Comparison of ENCODE assay signal across 8 cellular contexts in the genomic region with DNA sequence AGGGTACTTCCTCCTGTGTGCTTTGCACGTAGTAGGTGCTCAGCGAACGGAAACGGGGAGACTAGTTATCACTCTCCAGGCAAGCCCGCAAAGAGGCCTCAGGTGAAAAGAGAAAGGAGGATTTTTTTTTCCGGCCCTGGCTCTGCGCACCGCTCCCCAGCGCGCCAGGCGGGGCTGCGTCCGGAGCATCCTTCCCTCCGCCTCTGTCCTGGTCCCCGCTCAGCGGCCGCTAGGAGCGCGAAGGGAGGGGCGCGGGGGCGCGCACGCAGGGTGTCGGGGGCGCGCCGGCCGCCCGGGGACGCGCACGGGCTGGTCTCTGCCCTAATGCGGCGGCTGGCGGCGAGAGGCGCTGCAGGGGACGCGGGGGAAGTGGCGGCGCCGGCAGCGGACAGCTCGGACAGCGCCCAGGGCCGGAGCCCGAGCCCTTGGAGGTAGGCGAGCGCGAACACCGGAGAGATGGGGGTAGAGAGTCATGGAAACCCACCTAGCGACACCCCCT. TPM values are rescaled to one million over a fixed set of nuclear protein-coding genes. Genes with fewer than 3 reads are reported as not detected.
DNase-seq lines count a peak whose midpoint lies in the region; ATAC-seq and TF ChIP-seq lines count a peak whose summit lies in the region.

No MANE protein-coding gene starts in this region.

- CTCF ChIA-PET in activated CD8-positive, alpha-beta T cell treated with anti-CD3 and anti-CD28 coated beads, Interleukin-2, amount 10 ng/mL, durations not matched to agents 7 days and 5 days (lab: Charles Lee): interaction anchor here (0.9 to 2.1 kb wide), 3 partner anchors 21 to 263 kb away, joined by 3 to 6 read pairs (median 4); no protein-coding TSS in a partner anchor

- H3K27me3 Mint-ChIP-seq in activated CD8-positive, alpha-beta T cell treated with anti-CD3 and anti-CD28 coated beads, Interleukin-2, amount 10 ng/mL, durations not matched to agents 7 days and 5 days (ENCODE audit: low read depth): peaks cover 52% of the 10 kb centered on the region
- H3K27me3 Mint-ChIP-seq in CD14-positive monocyte (ENCODE audit: low read depth in 3 of 3): peaks cover 43 to 60% (median 59%) of the 10 kb centered on the region in 3 donors

- H3K4me1 Mint-ChIP-seq in activated CD8-positive, alpha-beta T cell treated with anti-CD3 and anti-CD28 coated beads, Interleukin-2, amount 10 ng/mL, durations not matched to agents 7 days and 5 days (ENCODE audit: low read depth): peaks cover 5% of the 10 kb centered on the region
- peaks cover 2% of the 10 kb centered on the region for H3K4me1 Mint-ChIP-seq in CD14-positive monocyte

- TF ChIP-seq EP300 in stomach (IDR thresholded peaks at IDR 0.05): no peak

- 1 to 5% (median 2%) methylated on average over 28 to 53 of the region's 53 CpGs for WGBS in stomach, 5 donors

- no peaks in the 10 kb centered on the region for H3K36me3 Mint-ChIP-seq in activated CD8-positive, alpha-beta T cell treated with anti-CD3 and anti-CD28 coated beads, Interleukin-2, amount 10 ng/mL, durations not matched to agents 7 days and 5 days (ENCODE audit: low read depth)
- H3K36me3 Mint-ChIP-seq in CD14-positive monocyte: no peaks in the 10 kb centered on the region

- H3K4me3 ChIP-seq in muscle layer of colon (ENCODE audit: low read depth in 1 of 2, low read length in 2 of 2) (peak overlapping the region; percentile 55 to 62), stomach (peak overlapping the region; percentile 47 to 55 (median 50))

- intact Hi-C loops in stomach (cut with DNase I; ENCODE audit: low total_unique reads): no loop called here
- intact Hi-C loops in CD14-positive monocyte (cut with micrococcal nuclease): no loop called here

- no peak overlapping the region for H3K9ac ChIP-seq in muscle layer of colon (ENCODE audit: low read length)

- peak; percentile 98 for DNase-seq in DMS53 (lab: John Stamatoyannopoulos, UW)
- peak; percentile 86 for DNase-seq in NCI-H146 (lab: John Stamatoyannopoulos, UW)
- DNase-seq in activated CD8-positive, alpha-beta T cell treated with anti-CD3 and anti-CD28 coated beads, Interleukin-2, amount 10 ng/mL, durations not matched to agents 7 days and 5 days: peak; percentile 44
- DNase-seq in fibroblast of gingiva (ENCODE audit: low read depth): peak; percentile 51
- peak; percentile 48 for DNase-seq in stomach
- DNase-seq in CD14-positive monocyte (ENCODE audit: low spot score): no peak

- POLR2A ChIA-PET in activated CD8-positive, alpha-beta T cell treated with anti-CD3 and anti-CD28 coated beads, Interleukin-2, amount 10 ng/mL, durations not matched to agents 7 days and 5 days (lab: Charles Lee): no interaction called here

- H3K4me1 ChIP-seq in muscle layer of colon (ENCODE audit: insufficient read depth, low read length) (peaks cover 27% of the 10 kb centered on the region), stomach (peaks cover 8 to 26% (median 15%) of the 10 kb centered on the region in 4 donors)

- H3K9me3 ChIP-seq in muscle layer of colon (ENCODE audit: low read length) (no peaks in the 10 kb centered on the region), stomach (no peaks in the 10 kb centered on the region)

- H3K4me3 Mint-ChIP-seq in activated CD8-positive, alpha-beta T cell treated with anti-CD3 and anti-CD28 coated beads, Interleukin-2, amount 10 ng/mL, durations not matched to agents 7 days and 5 days: no peak overlapping the region
- peak overlapping the region in 1 of 2 donors; percentile 77 for H3K4me3 Mint-ChIP-seq in CD14-positive monocyte

- H3K27ac Mint-ChIP-seq in activated CD8-positive, alpha-beta T cell treated with anti-CD3 and anti-CD28 coated beads, Interleukin-2, amount 10 ng/mL, durations not matched to agents 7 days and 5 days: no peak overlapping the region
- H3K27ac Mint-ChIP-seq in CD14-positive monocyte: no peak overlapping the region

- TF ChIP-seq POLR2A in stomach (IDR thresholded peaks at IDR 0.05): no peak

- H3K36me3 ChIP-seq in muscle layer of colon (ENCODE audit: insufficient read depth, low read length) (no peaks in the 10 kb centered on the region), stomach (no peaks in the 10 kb centered on the region)

- TF ChIP-seq CTCF in stomach (IDR thresholded peaks at IDR 0.05) (peak in 1 of 7 experiments; percentile 8), CD14-positive monocyte (IDR thresholded peaks at IDR 0.05) (no peak)

- H3K27me3 ChIP-seq in muscle layer of colon (ENCODE audit: control insufficient read depth in 1 of 2, insufficient read depth in 2 of 2, low read length in 2 of 2) (no peaks in the 10 kb centered on the region), stomach (peaks cover 0 to 67% (median 23%) of the 10 kb centered on the region in 3 donors)

- no peaks in the 10 kb centered on the region for H3K9me3 Mint-ChIP-seq in activated CD8-positive, alpha-beta T cell treated with anti-CD3 and anti-CD28 coated beads, Interleukin-2, amount 10 ng/mL, durations not matched to agents 7 days and 5 days (ENCODE audit: insufficient read depth)
- H3K9me3 Mint-ChIP-seq in CD14-positive monocyte: peaks cover 0 to 5% (median 0%) of the 10 kb centered on the region in 7 donors

- ATAC-seq in activated CD8-positive, alpha-beta T cell treated with anti-CD3 and anti-CD28 coated beads, Interleukin-2, amount 10 ng/mL, durations not matched to agents 7 days and 5 days: peak; percentile 72
- no peak for ATAC-seq in GM18502 (IDR thresholded peaks at IDR 0.05; ENCODE audit: poor library complexity, unreplicated experiment)

- H3K27ac ChIP-seq in muscle layer of colon (ENCODE audit: low read depth, low read length): peak overlapping the region; percentile 53
- H3K27ac ChIP-seq in stomach: peak overlapping the region in 4 of 5 donors; percentile 22 to 85 (median 52)

RNA-seq across cellular contexts. Expression of a gene that starts 42.3 kb away (rescaled TPM):
- under 1 TPM in 1 of 2 experiments, not detected in 1; 0.32 TPM for total RNA-seq in activated CD8-positive, alpha-beta T cell treated with anti-CD3 and anti-CD28 coated beads, Interleukin-2, amount 10 ng/mL, durations not matched to agents 7 days and 5 days
- total RNA-seq in stomach: 10 to 100 TPM; 12.5 to 54.2 (median 22.3) TPM
- polyA plus RNA-seq in stomach (1 to 10 TPM; 1.1 to 4.7 (median 2.3) TPM), CD14-positive monocyte (not detected)

Comparison
In these comparisons a context has a peak if more than half of its experiments do, and no peak if none do; other contexts are left out.
1. RNA of a gene that starts 42.3 kb away (total RNA-seq): 12.5 to 54.2 TPM in stomach; 0.32 TPM in activated CD8-positive, alpha-beta T cell treated with anti-CD3 and anti-CD28 coated beads, Interleukin-2, amount 10 ng/mL, durations not matched to agents 7 days and 5 days; every median in the first group is over 10 times any median in the second.